2 cellular contexts compared by ENCODE assay signal in genomic region chr3:186097663-186098451, GRCh38.
TF ChIP-seq lines count a peak whose summit lies in the region.

No MANE protein-coding gene starts in this region.

TF ChIP-seq in A549, 52 proteins besides CTCF, POLR2A, EP300 and RAD21 (continued from another document):
- TF ChIP-seq, protein P1, sequence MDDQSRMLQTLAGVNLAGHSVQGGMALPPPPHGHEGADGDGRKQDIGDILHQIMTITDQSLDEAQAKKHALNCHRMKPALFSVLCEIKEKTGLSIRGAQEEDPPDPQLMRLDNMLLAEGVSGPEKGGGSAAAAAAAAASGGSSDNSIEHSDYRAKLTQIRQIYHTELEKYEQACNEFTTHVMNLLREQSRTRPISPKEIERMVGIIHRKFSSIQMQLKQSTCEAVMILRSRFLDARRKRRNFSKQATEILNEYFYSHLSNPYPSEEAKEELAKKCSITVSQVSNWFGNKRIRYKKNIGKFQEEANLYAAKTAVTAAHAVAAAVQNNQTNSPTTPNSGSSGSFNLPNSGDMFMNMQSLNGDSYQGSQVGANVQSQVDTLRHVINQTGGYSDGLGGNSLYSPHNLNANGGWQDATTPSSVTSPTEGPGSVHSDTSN (IDR thresholded peaks at IDR 0.05), result peak; percentile 27; the same call in 1 of the 2 replicates
- TF ChIP-seq NPAS2 (CRISPR knock-in tag; IDR thresholded peaks at IDR 0.05; ENCODE audit: borderline replicate concordance) (no peak), ZNF302 (CRISPR knock-in tag; IDR thresholded peaks at IDR 0.05) (no peak), MAX (IDR thresholded peaks at IDR 0.05) (no peak), HES2 (IDR thresholded peaks at IDR 0.05) (no peak), KDM1A (IDR thresholded peaks at IDR 0.05; ENCODE audit: low read depth) (no peak), BHLHE40 (IDR thresholded peaks at IDR 0.05; ENCODE audit: low read depth, low read length) (no peak), EHF (CRISPR knock-in tag; IDR thresholded peaks at IDR 0.05) (no peak), JUN (IDR thresholded peaks at IDR 0.05) (peak in 1 of 2 experiments; percentile 34; a peak in 1 of 5 replicates), RCOR1 (IDR thresholded peaks at IDR 0.05; ENCODE audit: low read depth, low read length) (no peak), FOSB (CRISPR knock-in tag; IDR thresholded peaks at IDR 0.05) (no peak), MAFK (IDR thresholded peaks at IDR 0.05; ENCODE audit: partially characterized antibody) (peak; percentile 3), ZFP36 (IDR thresholded peaks at IDR 0.05; ENCODE audit: borderline replicate concordance, partially characterized antibody) (no peak), HEYL (CRISPR knock-in tag; IDR thresholded peaks at IDR 0.05) (no peak), EHMT2 (IDR thresholded peaks at IDR 0.05; ENCODE audit: low read depth) (no peak), CBX8 (IDR thresholded peaks at IDR 0.05) (no peak), SMC3 (IDR thresholded peaks at IDR 0.05) (no peak)
- TF ChIP-seq, protein P2, sequence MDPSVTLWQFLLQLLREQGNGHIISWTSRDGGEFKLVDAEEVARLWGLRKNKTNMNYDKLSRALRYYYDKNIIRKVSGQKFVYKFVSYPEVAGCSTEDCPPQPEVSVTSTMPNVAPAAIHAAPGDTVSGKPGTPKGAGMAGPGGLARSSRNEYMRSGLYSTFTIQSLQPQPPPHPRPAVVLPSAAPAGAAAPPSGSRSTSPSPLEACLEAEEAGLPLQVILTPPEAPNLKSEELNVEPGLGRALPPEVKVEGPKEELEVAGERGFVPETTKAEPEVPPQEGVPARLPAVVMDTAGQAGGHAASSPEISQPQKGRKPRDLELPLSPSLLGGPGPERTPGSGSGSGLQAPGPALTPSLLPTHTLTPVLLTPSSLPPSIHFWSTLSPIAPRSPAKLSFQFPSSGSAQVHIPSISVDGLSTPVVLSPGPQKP (IDR thresholded peaks at IDR 0.05; ENCODE audit: low read depth, low read length), result no peak
- TF ChIP-seq, protein P3, sequence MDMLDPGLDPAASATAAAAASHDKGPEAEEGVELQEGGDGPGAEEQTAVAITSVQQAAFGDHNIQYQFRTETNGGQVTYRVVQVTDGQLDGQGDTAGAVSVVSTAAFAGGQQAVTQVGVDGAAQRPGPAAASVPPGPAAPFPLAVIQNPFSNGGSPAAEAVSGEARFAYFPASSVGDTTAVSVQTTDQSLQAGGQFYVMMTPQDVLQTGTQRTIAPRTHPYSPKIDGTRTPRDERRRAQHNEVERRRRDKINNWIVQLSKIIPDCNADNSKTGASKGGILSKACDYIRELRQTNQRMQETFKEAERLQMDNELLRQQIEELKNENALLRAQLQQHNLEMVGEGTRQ (IDR thresholded peaks at IDR 0.05), result no peak
TF ChIP-seq in A549: peak in this region for 3.

TF ChIP-seq in HepG2, 621 proteins besides CTCF, POLR2A, EP300 and RAD21 (continued from another document and continues in another):
- TF ChIP-seq, protein P4, sequence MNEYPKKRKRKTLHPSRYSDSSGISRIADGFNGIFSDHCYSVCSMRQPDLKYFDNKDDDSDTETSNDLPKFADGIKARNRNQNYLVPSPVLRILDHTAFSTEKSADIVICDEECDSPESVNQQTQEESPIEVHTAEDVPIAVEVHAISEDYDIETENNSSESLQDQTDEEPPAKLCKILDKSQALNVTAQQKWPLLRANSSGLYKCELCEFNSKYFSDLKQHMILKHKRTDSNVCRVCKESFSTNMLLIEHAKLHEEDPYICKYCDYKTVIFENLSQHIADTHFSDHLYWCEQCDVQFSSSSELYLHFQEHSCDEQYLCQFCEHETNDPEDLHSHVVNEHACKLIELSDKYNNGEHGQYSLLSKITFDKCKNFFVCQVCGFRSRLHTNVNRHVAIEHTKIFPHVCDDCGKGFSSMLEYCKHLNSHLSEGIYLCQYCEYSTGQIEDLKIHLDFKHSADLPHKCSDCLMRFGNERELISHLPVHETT (CRISPR knock-in tag; conservative IDR thresholded peaks at IDR 0.05), result no peak
- TF ChIP-seq, protein P5, sequence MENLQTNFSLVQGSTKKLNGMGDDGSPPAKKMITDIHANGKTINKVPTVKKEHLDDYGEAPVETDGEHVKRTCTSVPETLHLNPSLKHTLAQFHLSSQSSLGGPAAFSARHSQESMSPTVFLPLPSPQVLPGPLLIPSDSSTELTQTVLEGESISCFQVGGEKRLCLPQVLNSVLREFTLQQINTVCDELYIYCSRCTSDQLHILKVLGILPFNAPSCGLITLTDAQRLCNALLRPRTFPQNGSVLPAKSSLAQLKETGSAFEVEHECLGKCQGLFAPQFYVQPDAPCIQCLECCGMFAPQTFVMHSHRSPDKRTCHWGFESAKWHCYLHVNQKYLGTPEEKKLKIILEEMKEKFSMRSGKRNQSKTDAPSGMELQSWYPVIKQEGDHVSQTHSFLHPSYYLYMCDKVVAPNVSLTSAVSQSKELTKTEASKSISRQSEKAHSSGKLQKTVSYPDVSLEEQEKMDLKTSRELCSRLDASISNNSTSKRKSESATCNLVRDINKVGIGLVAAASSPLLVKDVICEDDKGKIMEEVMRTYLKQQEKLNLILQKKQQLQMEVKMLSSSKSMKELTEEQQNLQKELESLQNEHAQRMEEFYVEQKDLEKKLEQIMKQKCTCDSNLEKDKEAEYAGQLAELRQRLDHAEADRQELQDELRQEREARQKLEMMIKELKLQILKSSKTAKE (CRISPR knock-in tag; IDR thresholded peaks at IDR 0.05; ENCODE audit: borderline replicate concordance), result no peak
- TF ChIP-seq, protein P6, sequence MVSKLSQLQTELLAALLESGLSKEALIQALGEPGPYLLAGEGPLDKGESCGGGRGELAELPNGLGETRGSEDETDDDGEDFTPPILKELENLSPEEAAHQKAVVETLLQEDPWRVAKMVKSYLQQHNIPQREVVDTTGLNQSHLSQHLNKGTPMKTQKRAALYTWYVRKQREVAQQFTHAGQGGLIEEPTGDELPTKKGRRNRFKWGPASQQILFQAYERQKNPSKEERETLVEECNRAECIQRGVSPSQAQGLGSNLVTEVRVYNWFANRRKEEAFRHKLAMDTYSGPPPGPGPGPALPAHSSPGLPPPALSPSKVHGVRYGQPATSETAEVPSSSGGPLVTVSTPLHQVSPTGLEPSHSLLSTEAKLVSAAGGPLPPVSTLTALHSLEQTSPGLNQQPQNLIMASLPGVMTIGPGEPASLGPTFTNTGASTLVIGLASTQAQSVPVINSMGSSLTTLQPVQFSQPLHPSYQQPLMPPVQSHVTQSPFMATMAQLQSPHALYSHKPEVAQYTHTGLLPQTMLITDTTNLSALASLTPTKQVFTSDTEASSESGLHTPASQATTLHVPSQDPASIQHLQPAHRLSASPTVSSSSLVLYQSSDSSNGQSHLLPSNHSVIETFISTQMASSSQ (IDR thresholded peaks at IDR 0.05; ENCODE audit: low read depth), result peak; percentile 85
- TF ChIP-seq, protein P6 (CRISPR knock-in tag; IDR thresholded peaks at IDR 0.05; ENCODE audit: borderline replicate concordance), result peak; percentile 96; the same call in 1 of the 2 replicates
- TF ChIP-seq PHF5A (CRISPR knock-in tag; IDR thresholded peaks at IDR 0.05; ENCODE audit: low read depth, unreplicated experiment) (no peak), ZNF883 (CRISPR knock-in tag; IDR thresholded peaks at IDR 0.05; ENCODE audit: not compliant biosample characterization) (peak; percentile 62), SOX13 (IDR thresholded peaks at IDR 0.05) (peak; percentile 82), SOX13 (CRISPR knock-in tag; conservative IDR thresholded peaks at IDR 0.05 in 1 of 2, IDR thresholded peaks at IDR 0.05 in 1 of 2) (peak; percentile 19 to 97; a peak in 2 of 4 replicates), SP140L (CRISPR knock-in tag; IDR thresholded peaks at IDR 0.05; ENCODE audit: borderline replicate concordance) (no peak), ZNF790 (CRISPR knock-in tag; IDR thresholded peaks at IDR 0.05; ENCODE audit: borderline replicate concordance) (no peak), TRIM24 (CRISPR knock-in tag; IDR thresholded peaks at IDR 0.05) (no peak), NFE2 (CRISPR knock-in tag; IDR thresholded peaks at IDR 0.05) (no peak), ATF7 (IDR thresholded peaks at IDR 0.05) (no peak), ATF7 (CRISPR knock-in tag; IDR thresholded peaks at IDR 0.05) (no peak), HIVEP1 (CRISPR knock-in tag; IDR thresholded peaks at IDR 0.05) (no peak), CCDC6 (CRISPR knock-in tag; IDR thresholded peaks at IDR 0.05) (no peak; the same call in 1 of the 2 replicates), ZNF777 (CRISPR knock-in tag; IDR thresholded peaks at IDR 0.05) (no peak), ZNF30 (CRISPR knock-in tag; IDR thresholded peaks at IDR 0.05) (no peak), HCFC1 (IDR thresholded peaks at IDR 0.05; ENCODE audit: low read depth, low read length) (no peak)
- TF ChIP-seq, protein P7, sequence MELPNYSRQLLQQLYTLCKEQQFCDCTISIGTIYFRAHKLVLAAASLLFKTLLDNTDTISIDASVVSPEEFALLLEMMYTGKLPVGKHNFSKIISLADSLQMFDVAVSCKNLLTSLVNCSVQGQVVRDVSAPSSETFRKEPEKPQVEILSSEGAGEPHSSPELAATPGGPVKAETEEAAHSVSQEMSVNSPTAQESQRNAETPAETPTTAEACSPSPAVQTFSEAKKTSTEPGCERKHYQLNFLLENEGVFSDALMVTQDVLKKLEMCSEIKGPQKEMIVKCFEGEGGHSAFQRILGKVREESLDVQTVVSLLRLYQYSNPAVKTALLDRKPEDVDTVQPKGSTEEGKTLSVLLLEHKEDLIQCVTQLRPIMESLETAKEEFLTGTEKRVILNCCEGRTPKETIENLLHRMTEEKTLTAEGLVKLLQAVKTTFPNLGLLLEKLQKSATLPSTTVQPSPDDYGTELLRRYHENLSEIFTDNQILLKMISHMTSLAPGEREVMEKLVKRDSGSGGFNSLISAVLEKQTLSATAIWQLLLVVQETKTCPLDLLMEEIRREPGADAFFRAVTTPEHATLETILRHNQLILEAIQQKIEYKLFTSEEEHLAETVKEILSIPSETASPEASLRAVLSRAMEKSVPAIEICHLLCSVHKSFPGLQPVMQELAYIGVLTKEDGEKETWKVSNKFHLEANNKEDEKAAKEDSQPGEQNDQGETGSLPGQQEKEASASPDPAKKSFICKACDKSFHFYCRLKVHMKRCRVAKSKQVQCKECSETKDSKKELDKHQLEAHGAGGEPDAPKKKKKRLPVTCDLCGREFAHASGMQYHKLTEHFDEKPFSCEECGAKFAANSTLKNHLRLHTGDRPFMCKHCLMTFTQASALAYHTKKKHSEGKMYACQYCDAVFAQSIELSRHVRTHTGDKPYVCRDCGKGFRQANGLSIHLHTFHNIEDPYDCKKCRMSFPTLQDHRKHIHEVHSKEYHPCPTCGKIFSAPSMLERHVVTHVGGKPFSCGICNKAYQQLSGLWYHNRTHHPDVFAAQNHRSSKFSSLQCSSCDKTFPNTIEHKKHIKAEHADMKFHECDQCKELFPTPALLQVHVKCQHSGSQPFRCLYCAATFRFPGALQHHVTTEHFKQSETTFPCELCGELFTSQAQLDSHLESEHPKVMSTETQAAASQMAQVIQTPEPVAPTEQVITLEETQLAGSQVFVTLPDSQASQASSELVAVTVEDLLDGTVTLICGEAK (IDR thresholded peaks at IDR 0.05), result no peak
- TF ChIP-seq, protein P7 (CRISPR knock-in tag; IDR thresholded peaks at IDR 0.05), result no peak; the same call in 1 of the 2 replicates
- TF ChIP-seq, protein P8, sequence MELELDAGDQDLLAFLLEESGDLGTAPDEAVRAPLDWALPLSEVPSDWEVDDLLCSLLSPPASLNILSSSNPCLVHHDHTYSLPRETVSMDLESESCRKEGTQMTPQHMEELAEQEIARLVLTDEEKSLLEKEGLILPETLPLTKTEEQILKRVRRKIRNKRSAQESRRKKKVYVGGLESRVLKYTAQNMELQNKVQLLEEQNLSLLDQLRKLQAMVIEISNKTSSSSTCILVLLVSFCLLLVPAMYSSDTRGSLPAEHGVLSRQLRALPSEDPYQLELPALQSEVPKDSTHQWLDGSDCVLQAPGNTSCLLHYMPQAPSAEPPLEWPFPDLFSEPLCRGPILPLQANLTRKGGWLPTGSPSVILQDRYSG (CRISPR knock-in tag; IDR thresholded peaks at IDR 0.05), result no peak
